1 cellular context compared by ENCODE assay signal in the genomic region with DNA sequence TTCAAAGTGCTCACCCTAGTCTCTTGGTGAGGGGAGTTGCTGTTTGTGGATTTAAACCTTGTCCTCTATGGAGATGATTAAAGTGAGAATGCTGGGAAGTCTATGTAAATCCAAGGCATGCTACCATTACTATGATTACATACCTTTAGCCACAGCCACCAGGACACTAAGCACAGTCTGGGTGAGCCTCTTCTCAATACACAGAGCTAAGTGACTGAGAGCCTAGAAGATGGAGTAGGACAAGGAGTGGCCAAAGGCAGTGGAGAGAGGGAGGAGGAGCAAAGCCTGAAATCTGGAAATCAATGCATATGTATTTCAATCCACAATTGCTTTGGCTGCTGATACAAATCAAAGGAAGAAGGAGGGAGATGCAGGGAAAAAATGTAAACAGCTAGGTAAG.
TF ChIP-seq lines count a peak whose summit lies in the region.

No MANE protein-coding gene starts in this region.

TF ChIP-seq in GM23338, 12 proteins besides CTCF, POLR2A, EP300 and RAD21 (continued from another document):
- TF ChIP-seq, protein P1, sequence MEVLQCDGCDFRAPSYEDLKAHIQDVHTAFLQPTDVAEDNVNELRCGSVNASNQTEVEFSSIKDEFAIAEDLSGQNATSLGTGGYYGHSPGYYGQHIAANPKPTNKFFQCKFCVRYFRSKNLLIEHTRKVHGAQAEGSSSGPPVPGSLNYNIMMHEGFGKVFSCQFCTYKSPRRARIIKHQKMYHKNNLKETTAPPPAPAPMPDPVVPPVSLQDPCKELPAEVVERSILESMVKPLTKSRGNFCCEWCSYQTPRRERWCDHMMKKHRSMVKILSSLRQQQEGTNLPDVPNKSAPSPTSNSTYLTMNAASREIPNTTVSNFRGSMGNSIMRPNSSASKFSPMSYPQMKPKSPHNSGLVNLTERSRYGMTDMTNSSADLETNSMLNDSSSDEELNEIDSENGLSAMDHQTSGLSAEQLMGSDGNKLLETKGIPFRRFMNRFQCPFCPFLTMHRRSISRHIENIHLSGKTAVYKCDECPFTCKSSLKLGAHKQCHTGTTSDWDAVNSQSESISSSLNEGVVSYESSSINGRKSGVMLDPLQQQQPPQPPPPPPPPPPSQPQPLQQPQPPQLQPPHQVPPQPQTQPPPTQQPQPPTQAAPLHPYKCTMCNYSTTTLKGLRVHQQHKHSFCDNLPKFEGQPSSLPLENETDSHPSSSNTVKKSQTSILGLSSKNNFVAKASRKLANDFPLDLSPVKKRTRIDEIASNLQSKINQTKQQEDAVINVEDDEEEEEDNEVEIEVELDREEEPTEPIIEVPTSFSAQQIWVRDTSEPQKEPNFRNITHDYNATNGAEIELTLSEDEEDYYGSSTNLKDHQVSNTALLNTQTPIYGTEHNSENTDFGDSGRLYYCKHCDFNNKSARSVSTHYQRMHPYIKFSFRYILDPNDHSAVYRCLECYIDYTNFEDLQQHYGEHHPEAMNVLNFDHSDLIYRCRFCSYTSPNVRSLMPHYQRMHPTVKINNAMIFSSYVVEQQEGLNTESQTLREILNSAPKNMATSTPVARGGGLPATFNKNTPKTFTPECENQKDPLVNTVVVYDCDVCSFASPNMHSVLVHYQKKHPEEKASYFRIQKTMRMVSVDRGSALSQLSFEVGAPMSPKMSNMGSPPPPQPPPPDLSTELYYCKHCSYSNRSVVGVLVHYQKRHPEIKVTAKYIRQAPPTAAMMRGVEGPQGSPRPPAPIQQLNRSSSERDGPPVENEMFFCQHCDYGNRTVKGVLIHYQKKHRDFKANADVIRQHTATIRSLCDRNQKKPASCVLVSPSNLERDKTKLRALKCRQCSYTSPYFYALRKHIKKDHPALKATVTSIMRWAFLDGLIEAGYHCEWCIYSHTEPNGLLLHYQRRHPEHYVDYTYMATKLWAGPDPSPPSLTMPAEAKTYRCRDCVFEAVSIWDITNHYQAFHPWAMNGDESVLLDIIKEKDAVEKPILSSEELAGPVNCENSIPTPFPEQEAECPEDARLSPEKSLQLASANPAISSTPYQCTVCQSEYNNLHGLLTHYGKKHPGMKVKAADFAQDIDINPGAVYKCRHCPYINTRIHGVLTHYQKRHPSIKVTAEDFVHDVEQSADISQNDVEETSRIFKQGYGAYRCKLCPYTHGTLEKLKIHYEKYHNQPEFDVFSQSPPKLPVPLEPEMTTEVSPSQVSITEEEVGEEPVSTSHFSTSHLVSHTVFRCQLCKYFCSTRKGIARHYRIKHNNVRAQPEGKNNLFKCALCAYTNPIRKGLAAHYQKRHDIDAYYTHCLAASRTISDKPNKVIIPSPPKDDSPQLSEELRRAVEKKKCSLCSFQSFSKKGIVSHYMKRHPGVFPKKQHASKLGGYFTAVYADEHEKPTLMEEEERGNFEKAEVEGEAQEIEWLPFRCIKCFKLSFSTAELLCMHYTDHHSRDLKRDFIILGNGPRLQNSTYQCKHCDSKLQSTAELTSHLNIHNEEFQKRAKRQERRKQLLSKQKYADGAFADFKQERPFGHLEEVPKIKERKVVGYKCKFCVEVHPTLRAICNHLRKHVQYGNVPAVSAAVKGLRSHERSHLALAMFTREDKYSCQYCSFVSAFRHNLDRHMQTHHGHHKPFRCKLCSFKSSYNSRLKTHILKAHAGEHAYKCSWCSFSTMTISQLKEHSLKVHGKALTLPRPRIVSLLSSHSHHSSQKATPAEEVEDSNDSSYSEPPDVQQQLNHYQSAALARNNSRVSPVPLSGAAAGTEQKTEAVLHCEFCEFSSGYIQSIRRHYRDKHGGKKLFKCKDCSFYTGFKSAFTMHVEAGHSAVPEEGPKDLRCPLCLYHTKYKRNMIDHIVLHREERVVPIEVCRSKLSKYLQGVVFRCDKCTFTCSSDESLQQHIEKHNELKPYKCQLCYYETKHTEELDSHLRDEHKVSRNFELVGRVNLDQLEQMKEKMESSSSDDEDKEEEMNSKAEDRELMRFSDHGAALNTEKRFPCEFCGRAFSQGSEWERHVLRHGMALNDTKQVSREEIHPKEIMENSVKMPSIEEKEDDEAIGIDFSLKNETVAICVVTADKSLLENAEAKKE (CRISPR knock-in tag; IDR thresholded peaks at IDR 0.05), result no peak
- TF ChIP-seq EZH2 (IDR thresholded peaks at IDR 0.05; ENCODE audit: low read depth, unreplicated experiment) (no peak), ZNF331 (CRISPR knock-in tag; IDR thresholded peaks at IDR 0.05; ENCODE audit: low read depth) (no peak), EZH2phosphoT487 (IDR thresholded peaks at IDR 0.05; ENCODE audit: unreplicated experiment) (no peak), ZNF114 (CRISPR knock-in tag; IDR thresholded peaks at IDR 0.05) (no peak), POLR2AphosphoS5 (IDR thresholded peaks at IDR 0.05; ENCODE audit: low read depth) (no peak), JUNB (IDR thresholded peaks at IDR 0.05; ENCODE audit: unreplicated experiment) (no peak)
TF ChIP-seq in GM23338: peak in this region for 0.
